ENCODE assay signal across 8 cellular contexts in the genomic region with DNA sequence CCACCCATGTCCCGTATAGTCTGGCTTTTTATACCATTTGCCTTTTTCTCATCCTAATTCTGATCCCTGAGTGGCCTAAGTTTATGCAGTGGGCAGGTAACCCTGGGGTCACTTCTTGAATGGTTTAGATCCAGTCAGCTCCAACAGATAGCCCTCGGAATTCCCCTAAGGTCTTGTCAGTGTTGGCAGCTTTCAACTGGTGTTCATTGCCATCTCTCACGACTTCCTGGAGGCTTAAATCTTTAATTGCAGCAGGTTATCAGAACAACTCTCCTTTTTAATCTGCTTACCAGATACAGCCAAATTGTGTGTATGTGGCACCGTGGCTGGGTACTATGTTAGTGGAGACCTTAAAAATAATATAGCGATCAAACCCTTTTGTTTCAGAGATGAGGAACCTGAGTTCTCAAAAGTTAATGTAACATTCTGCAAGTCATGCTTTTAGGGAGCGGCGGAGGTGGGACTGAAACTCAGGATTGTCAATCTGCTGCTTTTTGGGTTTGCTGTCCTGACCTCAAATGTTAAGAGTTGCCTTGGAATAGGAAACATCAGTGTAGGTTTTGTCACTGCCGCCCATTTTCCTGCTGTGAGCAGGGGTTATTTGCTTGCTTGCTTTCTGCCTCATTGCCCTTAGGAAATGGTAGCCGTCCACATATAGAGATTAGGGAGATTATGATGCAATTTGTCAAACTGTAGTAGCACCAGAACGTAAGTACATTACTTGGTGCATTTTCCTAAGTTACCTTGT. TPM values are rescaled to one million over a fixed set of nuclear protein-coding genes. Genes with fewer than 3 reads are reported as not detected.
DNase-seq lines count a peak whose midpoint lies in the region; ATAC-seq and TF ChIP-seq lines count a peak whose summit lies in the region.

No MANE protein-coding gene starts in this region.

- H3K27ac ChIP-seq in esophagus squamous epithelium (peak overlapping the region; percentile 95 to 98 (median 97)), prostate gland (peak overlapping the region; percentile 90 to 91)

- peaks cover 9 to 45% (median 24%) of the 10 kb centered on the region in 3 donors for H3K4me1 ChIP-seq in esophagus squamous epithelium
- peaks cover 6% of the 10 kb centered on the region for H3K4me1 ChIP-seq in prostate gland (replicated peaks)

- TF ChIP-seq CTCF in esophagus squamous epithelium (IDR thresholded peaks at IDR 0.05): no peak
- no peak for TF ChIP-seq CTCF in prostate gland (IDR thresholded peaks at IDR 0.05)

- H3K27ac Mint-ChIP-seq in T-helper 17 cell: peak overlapping the region; percentile 99

- DNase-seq in ACHN (peak; percentile 53), T-helper 17 cell (peak in 1 of 3 donors; percentile 26), esophagus squamous epithelium (lab: John Stamatoyannopoulos, UW) (no peak), prostate gland (ENCODE audit: low spot score) (no peak), T1000 (lab: John Stamatoyannopoulos, UW) (no peak), NCI-H2171 treated with DMSO at 0.1 percent for 48 hours (lab: John Stamatoyannopoulos, UW) (no peak)

- H3K36me3 Mint-ChIP-seq in T-helper 17 cell (ENCODE audit: low read depth): peaks cover 15% of the 10 kb centered on the region

- intact Hi-C loops in esophagus squamous epithelium (cut with DNase I) (no loop called here), prostate gland (cut with DNase I) (loop anchor here (5.0 kb wide), 1 partner anchor 111 kb away; a partner anchor contains a TSS)

- no peaks in the 10 kb centered on the region for H3K27me3 ChIP-seq in esophagus squamous epithelium
- no peaks in the 10 kb centered on the region for H3K27me3 ChIP-seq in prostate gland (replicated peaks; ENCODE audit: insufficient read depth)

- peaks cover 44% of the 10 kb centered on the region for H3K4me1 Mint-ChIP-seq in T-helper 17 cell

- in situ Hi-C loops in ACHN (cut with HindIII; ENCODE audit: low pct_ligation_motif_present, low pct_unique_long_range_greater_than_20kb, low sequenced_read_pairs): no loop called here

- H3K9me3 ChIP-seq in T-helper 17 cell (ENCODE audit: control insufficient read depth, low read length, poor library complexity, severe bottlenecking): no peaks in the 10 kb centered on the region
- no peaks in the 10 kb centered on the region for H3K9me3 ChIP-seq in esophagus squamous epithelium
- H3K9me3 ChIP-seq in prostate gland: no peaks in the 10 kb centered on the region

- WGBS in esophagus squamous epithelium, 2 donors: 20 to 23% methylated on average over 8 to 10 of the region's 10 CpGs
- 39% methylated on average over 10 of the region's 10 CpGs for WGBS in prostate gland

- peak overlapping the region; percentile 69 to 86 (median 78) for H3K4me3 ChIP-seq in esophagus squamous epithelium
- H3K4me3 ChIP-seq in prostate gland: peak overlapping the region; percentile 63 to 80

- ATAC-seq in GM18498 (IDR thresholded peaks at IDR 0.05; ENCODE audit: unreplicated experiment) (peak; percentile 21), HG03060 (IDR thresholded peaks at IDR 0.05; ENCODE audit: low read depth, unreplicated experiment) (peak; percentile 15), T-helper 17 cell (peak; percentile 53)

- peak overlapping the region; percentile 100 for H3K4me3 Mint-ChIP-seq in T-helper 17 cell

- TF ChIP-seq POLR2A in esophagus squamous epithelium (IDR thresholded peaks at IDR 0.05) (no peak), prostate gland (IDR thresholded peaks at IDR 0.05) (no peak)

- no peaks in the 10 kb centered on the region for H3K27me3 Mint-ChIP-seq in T-helper 17 cell

- H3K36me3 ChIP-seq in esophagus squamous epithelium (peaks cover 0 to 34% (median 0%) of the 10 kb centered on the region in 3 donors), prostate gland (no peaks in the 10 kb centered on the region)

RNA-seq across cellular contexts. Expression of a gene that starts 0.8 kb away (rescaled TPM):
- total RNA-seq in T-helper 17 cell: 10 to 100 TPM; 49.4 to 64.5 TPM
- total RNA-seq in esophagus squamous epithelium: 100 to 1,000 TPM in 1 of 4 donors, 10 to 100 TPM in 3; 48.6 to 132 (median 72.7) TPM
- 10 to 100 TPM; 77.4 to 84.1 TPM for total RNA-seq in prostate gland
